1 cellular context compared by ENCODE assay signal in genomic region chr18:48023334-48024008, GRCh38.
TF ChIP-seq lines count a peak whose summit lies in the region.

No MANE protein-coding gene starts in this region.

TF ChIP-seq in HEK293, 187 proteins besides CTCF, POLR2A, EP300 and RAD21 (continued from another document and continues in another):
- TF ChIP-seq ZSCAN5A (tag by site-specific recombination; IDR thresholded peaks at IDR 0.05) = no peak
- TF ChIP-seq SP7 (tag by site-specific recombination; IDR thresholded peaks at IDR 0.05) = peak; percentile 92
- no peak for TF ChIP-seq TRIM28 (IDR thresholded peaks at IDR 0.05; ENCODE audit: borderline replicate concordance, low read length)
- TF ChIP-seq ZNF776 (tag by site-specific recombination; IDR thresholded peaks at IDR 0.05; ENCODE audit: borderline replicate concordance) = no peak
- TF ChIP-seq ZBTB20 (tag by site-specific recombination; IDR thresholded peaks at IDR 0.05) = peak; percentile 80
- TF ChIP-seq ZSCAN23 (tag by site-specific recombination; IDR thresholded peaks at IDR 0.05) = 0 out of 2 replicates have a peak, but pooled peaks have one; percentile 57
- peak; percentile 73 for TF ChIP-seq MZF1 (tag by site-specific recombination; IDR thresholded peaks at IDR 0.05; ENCODE audit: borderline replicate concordance)
- TF ChIP-seq ZIC2 (tag by site-specific recombination; IDR thresholded peaks at IDR 0.05) = 0 out of 2 replicates have a peak, but pooled peaks have one; percentile 14
- peak; percentile 97 for TF ChIP-seq HIC1 (tag by site-specific recombination; IDR thresholded peaks at IDR 0.05)
- TF ChIP-seq ZEB2 (tag by site-specific recombination; IDR thresholded peaks at IDR 0.05) = 0 out of 2 replicates have a peak, but pooled peaks have one; percentile 50
- TF ChIP-seq ZNF701 (tag by site-specific recombination; IDR thresholded peaks at IDR 0.05) = no peak
- TF ChIP-seq ZNF777 (tag by site-specific recombination; IDR thresholded peaks at IDR 0.05; ENCODE audit: borderline replicate concordance) = peak; percentile 18; the same call in 1 of the 2 replicates
- TF ChIP-seq ZNF311 (tag by site-specific recombination; IDR thresholded peaks at IDR 0.05; ENCODE audit: borderline replicate concordance) = no peak
- TF ChIP-seq PRDM10 (tag by site-specific recombination; IDR thresholded peaks at IDR 0.05) = peak; percentile 40
- no peak for TF ChIP-seq ZNF2 (tag by site-specific recombination; IDR thresholded peaks at IDR 0.05)
- TF ChIP-seq ZXDB (tag by site-specific recombination; IDR thresholded peaks at IDR 0.05) = peak; percentile 77
- TF ChIP-seq ZFP41 (tag by site-specific recombination; IDR thresholded peaks at IDR 0.05; ENCODE audit: borderline replicate concordance) = no peak
- TF ChIP-seq ZNF580 (tag by site-specific recombination; IDR thresholded peaks at IDR 0.05) = no peak
- peak; percentile 83 for TF ChIP-seq ZNF398 (tag by site-specific recombination; IDR thresholded peaks at IDR 0.05)
- no peak for TF ChIP-seq AEBP2 (tag by site-specific recombination; IDR thresholded peaks at IDR 0.05; ENCODE audit: borderline replicate concordance)
- TF ChIP-seq ZNF274 (IDR thresholded peaks at IDR 0.05; ENCODE audit: low read length) = no peak
- TF ChIP-seq ZNF274 (tag by site-specific recombination; IDR thresholded peaks at IDR 0.05; ENCODE audit: borderline replicate concordance) = no peak
- no peak for TF ChIP-seq ZNF521 (tag by site-specific recombination; IDR thresholded peaks at IDR 0.05)
- TF ChIP-seq ATF2 (tag by site-specific recombination; IDR thresholded peaks at IDR 0.05; ENCODE audit: low read depth) = no peak
- TF ChIP-seq ZNF624 (tag by site-specific recombination; IDR thresholded peaks at IDR 0.05) = no peak
- TF ChIP-seq TSHZ1 (tag by site-specific recombination; IDR thresholded peaks at IDR 0.05; ENCODE audit: borderline replicate concordance) = peak; percentile 78; the same call in 1 of the 2 replicates
- TF ChIP-seq KLF8 (tag by site-specific recombination; IDR thresholded peaks at IDR 0.05) = peak; percentile 73
- peak; percentile 19; the same call in 1 of the 2 replicates for TF ChIP-seq ZNF280D (tag by site-specific recombination; IDR thresholded peaks at IDR 0.05)
- TF ChIP-seq ZNF350 (tag by site-specific recombination; IDR thresholded peaks at IDR 0.05) = no peak
- no peak for TF ChIP-seq ZNF626 (tag by site-specific recombination; IDR thresholded peaks at IDR 0.05)
- no peak for TF ChIP-seq ZFP3 (tag by site-specific recombination; IDR thresholded peaks at IDR 0.05; ENCODE audit: low read depth)
- TF ChIP-seq SP2 (tag by site-specific recombination; IDR thresholded peaks at IDR 0.05) = no peak; the same call in 1 of the 2 replicates
- TF ChIP-seq KLF16 (tag by site-specific recombination; IDR thresholded peaks at IDR 0.05) = peak; percentile 41
- peak; percentile 67 for TF ChIP-seq ZBTB17 (tag by site-specific recombination; IDR thresholded peaks at IDR 0.05)
- no peak; the same call in 1 of the 2 replicates for TF ChIP-seq ZBTB48 (tag by site-specific recombination; IDR thresholded peaks at IDR 0.05)
- peak; percentile 91 for TF ChIP-seq ZNF335 (tag by site-specific recombination; conservative IDR thresholded peaks at IDR 0.05)
- no peak for TF ChIP-seq ZNF792 (tag by site-specific recombination; IDR thresholded peaks at IDR 0.05)
- TF ChIP-seq ZNF513 (tag by site-specific recombination; IDR thresholded peaks at IDR 0.05) = 0 out of 2 replicates have a peak, but pooled peaks have one; percentile 27
